32 cellular contexts compared by ENCODE assay signal in genomic region chr5:97644896-97645295, GRCh38.
"Had no signal": no experiment of that assay in that cellular context is flagged by ENCODE, and none has a peak within 500 bp of the region (broad histone marks: within the 10 kb centered on the region; RNA-seq: fewer than 3 reads in every experiment).

No MANE protein-coding gene starts in this region.

- ATAC-seq: activated naive CD4-positive, alpha-beta T cell treated with anti-CD3 and anti-CD28 coated beads, Interleukin-2, amount 50 U/mL, for 72 hours; activated naive CD8-positive, alpha-beta T cell treated with anti-CD3 and anti-CD28 coated beads, Interleukin-2, amount 50 U/mL, for 24 hours; activated T-cell treated with anti-CD3 and anti-CD28 coated beads, Interleukin-2, amount 50 U/mL, for 4 hours; activated T-cell treated with anti-CD3 and anti-CD28 coated beads, Interleukin-2, amount 50 U/mL, for 72 hours; activated T-helper 17 cell treated with anti-CD3 and anti-CD28 coated beads, Interleukin-2, amount 50 U/mL, for 72 hours; body of pancreas had no signal

- H3K27ac ChIP-seq: adrenal gland, ascending aorta, body of pancreas, brain microvascular endothelial cell, breast epithelium, cardiac muscle cell had no signal

- H3K9me3 ChIP-seq: adrenal gland, body of pancreas had no signal

- DNase-seq: activated effector memory CD4-positive, alpha-beta T cell treated with anti-CD3 and anti-CD28 coated beads, Interleukin-2, amount 50 U/mL, for 16 hours; activated effector memory CD4-positive, alpha-beta T cell treated with Interleukin-2 at 50 U/mL for 16 hours; activated gamma-delta T cell; activated gamma-delta T cell treated with Interleukin-2 at 50 U/mL for 16 hours; activated naive CD4-positive, alpha-beta T cell; activated naive CD4-positive, alpha-beta T cell treated with anti-CD3 and anti-CD28 coated beads for 36 hours; activated naive CD4-positive, alpha-beta T cell treated with anti-CD3 and anti-CD28 coated beads, Interleukin-2, amount 10 ng/mL, durations not matched to agents 7 days and 5 days; activated naive CD4-positive, alpha-beta T cell treated with anti-CD3 and anti-CD28 coated beads, Interleukin-2, amount 50 U/mL, for 16 hours; activated naive CD4-positive, alpha-beta T cell treated with Interleukin-2 at 50 U/mL for 16 hours; activated naive CD8-positive, alpha-beta T cell treated with anti-CD3 and anti-CD28 coated beads for 36 hours; activated naive CD8-positive, alpha-beta T cell treated with anti-CD3 and anti-CD28 coated beads, Interleukin-2, amount 10 ng/mL, durations not matched to agents 7 days and 5 days; activated naive CD8-positive, alpha-beta T cell treated with anti-CD3 and anti-CD28 coated beads, Interleukin-2, amount 50 U/mL, for 24 hours; activated T-cell treated with anti-CD3 and anti-CD28 coated beads, Interleukin-2, amount 50 U/mL, for 1 hour; activated T-cell treated with anti-CD3 and anti-CD28 coated beads, Interleukin-2, amount 50 U/mL, for 24 hours; activated T-cell treated with anti-CD3 and anti-CD28 coated beads, Interleukin-2, amount 50 U/mL, for 4 hours; activated T-cell treated with anti-CD3 and anti-CD28 coated beads, Interleukin-2, amount 50 U/mL, for 48 hours; activated T-cell treated with anti-CD3 and anti-CD28 coated beads, Interleukin-2, amount 50 U/mL, for 72 hours; adrenal gland; amniotic stem cell; amygdala; anterior cingulate cortex; aorta; body of pancreas; brain microvascular endothelial cell; caudate nucleus; central memory CD4-positive, alpha-beta T cell; cerebellar nuclear complex had no signal

- H3K4me3 ChIP-seq: adrenal gland, ascending aorta, body of pancreas, breast epithelium, cardiac muscle cell had no signal

- H3K4me1 ChIP-seq: adrenal gland, ascending aorta, body of pancreas, breast epithelium had no signal

- H3K36me3 ChIP-seq: adrenal gland, ascending aorta, brain microvascular endothelial cell, breast epithelium, cardiac muscle cell had no signal

- H3K27me3 ChIP-seq: adrenal gland, ascending aorta, body of pancreas, brain microvascular endothelial cell, breast epithelium, cardiac muscle cell had no signal
